ENCODE assay signal across 1 cellular context in genomic region chr21:41570791-41571355, GRCh38.
TF ChIP-seq lines count a peak whose summit lies in the region.

No MANE protein-coding gene starts in this region.

TF ChIP-seq in GM12878, 131 proteins besides CTCF, POLR2A, EP300 and RAD21 (continued from another document):
- TF ChIP-seq, protein P1, sequence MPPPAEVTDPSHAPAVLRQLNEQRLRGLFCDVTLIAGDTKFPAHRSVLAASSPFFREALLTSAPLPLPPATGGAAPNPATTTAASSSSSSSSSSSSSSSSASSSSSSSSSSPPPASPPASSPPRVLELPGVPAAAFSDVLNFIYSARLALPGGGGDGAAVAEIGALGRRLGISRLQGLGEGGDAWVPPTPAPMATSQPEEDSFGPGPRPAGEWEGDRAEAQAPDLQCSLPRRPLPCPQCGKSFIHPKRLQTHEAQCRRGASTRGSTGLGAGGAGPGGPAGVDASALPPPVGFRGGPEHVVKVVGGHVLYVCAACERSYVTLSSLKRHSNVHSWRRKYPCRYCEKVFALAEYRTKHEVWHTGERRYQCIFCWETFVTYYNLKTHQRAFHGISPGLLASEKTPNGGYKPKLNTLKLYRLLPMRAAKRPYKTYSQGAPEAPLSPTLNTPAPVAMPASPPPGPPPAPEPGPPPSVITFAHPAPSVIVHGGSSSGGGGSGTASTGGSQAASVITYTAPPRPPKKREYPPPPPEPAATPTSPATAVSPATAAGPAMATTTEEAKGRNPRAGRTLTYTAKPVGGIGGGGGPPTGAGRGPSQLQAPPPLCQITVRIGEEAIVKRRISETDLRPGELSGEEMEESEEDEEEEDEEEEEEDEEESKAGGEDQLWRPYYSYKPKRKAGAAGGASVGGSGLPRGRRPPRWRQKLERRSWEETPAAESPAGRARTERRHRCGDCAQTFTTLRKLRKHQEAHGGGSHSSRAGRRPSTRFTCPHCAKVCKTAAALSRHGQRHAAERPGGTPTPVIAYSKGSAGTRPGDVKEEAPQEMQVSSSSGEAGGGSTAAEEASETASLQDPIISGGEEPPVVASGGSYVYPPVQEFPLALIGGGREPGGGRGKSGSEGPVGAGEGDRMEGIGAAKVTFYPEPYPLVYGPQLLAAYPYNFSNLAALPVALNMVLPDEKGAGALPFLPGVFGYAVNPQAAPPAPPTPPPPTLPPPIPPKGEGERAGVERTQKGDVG (CRISPR knock-in tag; IDR thresholded peaks at IDR 0.05), result no peak
- TF ChIP-seq, protein P2, sequence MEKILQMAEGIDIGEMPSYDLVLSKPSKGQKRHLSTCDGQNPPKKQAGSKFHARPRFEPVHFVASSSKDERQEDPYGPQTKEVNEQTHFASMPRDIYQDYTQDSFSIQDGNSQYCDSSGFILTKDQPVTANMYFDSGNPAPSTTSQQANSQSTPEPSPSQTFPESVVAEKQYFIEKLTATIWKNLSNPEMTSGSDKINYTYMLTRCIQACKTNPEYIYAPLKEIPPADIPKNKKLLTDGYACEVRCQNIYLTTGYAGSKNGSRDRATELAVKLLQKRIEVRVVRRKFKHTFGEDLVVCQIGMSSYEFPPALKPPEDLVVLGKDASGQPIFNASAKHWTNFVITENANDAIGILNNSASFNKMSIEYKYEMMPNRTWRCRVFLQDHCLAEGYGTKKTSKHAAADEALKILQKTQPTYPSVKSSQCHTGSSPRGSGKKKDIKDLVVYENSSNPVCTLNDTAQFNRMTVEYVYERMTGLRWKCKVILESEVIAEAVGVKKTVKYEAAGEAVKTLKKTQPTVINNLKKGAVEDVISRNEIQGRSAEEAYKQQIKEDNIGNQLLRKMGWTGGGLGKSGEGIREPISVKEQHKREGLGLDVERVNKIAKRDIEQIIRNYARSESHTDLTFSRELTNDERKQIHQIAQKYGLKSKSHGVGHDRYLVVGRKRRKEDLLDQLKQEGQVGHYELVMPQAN (conservative IDR thresholded peaks at IDR 0.05), result no peak
- no peak for TF ChIP-seq NR2C2 (IDR thresholded peaks at IDR 0.05; ENCODE audit: borderline replicate concordance, control insufficient read depth, insufficient read length, low read depth)
- TF ChIP-seq NFXL1 (IDR thresholded peaks at IDR 0.05; ENCODE audit: borderline replicate concordance), result no peak
- no peak for TF ChIP-seq HDAC2 (IDR thresholded peaks at IDR 0.05)
- peak; percentile 84 for TF ChIP-seq IKZF1 (conservative IDR thresholded peaks at IDR 0.05)
- TF ChIP-seq ETV6 (conservative IDR thresholded peaks at IDR 0.05 in 1 of 2, IDR thresholded peaks at IDR 0.05 in 1 of 2; ENCODE audit: borderline replicate concordance in 1 of 2, low read depth in 1 of 2), result peak in 1 of 2 experiments; percentile 50; a peak in 1 of 4 replicates
- TF ChIP-seq NRF1 (conservative IDR thresholded peaks at IDR 0.05; ENCODE audit: low read depth, low read length), result no peak
- TF ChIP-seq SMAD1 (IDR thresholded peaks at IDR 0.05; ENCODE audit: low read depth, partially characterized antibody), result no peak
- TF ChIP-seq ATF7 (IDR thresholded peaks at IDR 0.05; ENCODE audit: low read depth), result peak; percentile 32; the same call in 1 of the 2 replicates
- 0 out of 3 replicates have a peak, but pooled peaks have one; percentile 32 for TF ChIP-seq POU2F2 (IDR thresholded peaks at IDR 0.05; ENCODE audit: borderline replicate concordance, low read depth, low read length)
- no peak for TF ChIP-seq RELA (IDR thresholded peaks at IDR 0.05; ENCODE audit: borderline replicate concordance, partially characterized antibody)
- TF ChIP-seq, protein P3, sequence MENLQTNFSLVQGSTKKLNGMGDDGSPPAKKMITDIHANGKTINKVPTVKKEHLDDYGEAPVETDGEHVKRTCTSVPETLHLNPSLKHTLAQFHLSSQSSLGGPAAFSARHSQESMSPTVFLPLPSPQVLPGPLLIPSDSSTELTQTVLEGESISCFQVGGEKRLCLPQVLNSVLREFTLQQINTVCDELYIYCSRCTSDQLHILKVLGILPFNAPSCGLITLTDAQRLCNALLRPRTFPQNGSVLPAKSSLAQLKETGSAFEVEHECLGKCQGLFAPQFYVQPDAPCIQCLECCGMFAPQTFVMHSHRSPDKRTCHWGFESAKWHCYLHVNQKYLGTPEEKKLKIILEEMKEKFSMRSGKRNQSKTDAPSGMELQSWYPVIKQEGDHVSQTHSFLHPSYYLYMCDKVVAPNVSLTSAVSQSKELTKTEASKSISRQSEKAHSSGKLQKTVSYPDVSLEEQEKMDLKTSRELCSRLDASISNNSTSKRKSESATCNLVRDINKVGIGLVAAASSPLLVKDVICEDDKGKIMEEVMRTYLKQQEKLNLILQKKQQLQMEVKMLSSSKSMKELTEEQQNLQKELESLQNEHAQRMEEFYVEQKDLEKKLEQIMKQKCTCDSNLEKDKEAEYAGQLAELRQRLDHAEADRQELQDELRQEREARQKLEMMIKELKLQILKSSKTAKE (IDR thresholded peaks at IDR 0.05; ENCODE audit: low read depth, poor library complexity, severe bottlenecking), result peak; percentile 31
